In genomic region chr4:67549123-67549522, GRCh38 we compare ENCODE assay signal across 8 cellular contexts. TPM values are rescaled to one million over a fixed set of nuclear protein-coding genes. Genes with fewer than 3 reads are reported as not detected.
DNase-seq lines count a peak whose midpoint lies in the region; ATAC-seq and TF ChIP-seq lines count a peak whose summit lies in the region.

No MANE protein-coding gene starts in this region.

- peaks cover 2% of the 10 kb centered on the region for H3K4me1 ChIP-seq in lower lobe of right lung

- H3K27ac ChIP-seq in lower lobe of right lung (no peak overlapping the region), coronary artery (no peak overlapping the region)

- TF ChIP-seq CTCF in lower lobe of right lung (IDR thresholded peaks at IDR 0.05) (peak; percentile 25), coronary artery (IDR thresholded peaks at IDR 0.05) (no peak)

- H3K36me3 ChIP-seq in lower lobe of right lung = no peaks in the 10 kb centered on the region

- DNase-seq in DMS153 (lab: John Stamatoyannopoulos, UW) = peak; percentile 27
- peak; percentile 30 for DNase-seq in RPMI8226
- DNase-seq in lower lobe of right lung = no peak
- no peak for DNase-seq in activated CD4-positive, alpha-beta T cell treated with anti-CD3 and anti-CD28 coated beads, Interleukin-2, amount 50 U/mL, for 1 hour
- DNase-seq in coronary artery (ENCODE audit: low spot score) = no peak
- no peak for DNase-seq in activated CD4-positive, alpha-beta T cell treated with anti-CD3 and anti-CD28 coated beads, Interleukin-2, amount 50 U/mL, for 4 hours

- intact Hi-C loops in lower lobe of right lung (cut with DNase I) = no loop called here

- no peak overlapping the region for H3K4me3 ChIP-seq in lower lobe of right lung
- H3K4me3 ChIP-seq in coronary artery = no peak overlapping the region

- ATAC-seq in GM19351 (IDR thresholded peaks at IDR 0.05; ENCODE audit: unreplicated experiment) (peak; percentile 25), HG03469 (IDR thresholded peaks at IDR 0.05; ENCODE audit: unreplicated experiment) (peak; percentile 41), lower lobe of right lung (no peak)

- H3K9me3 ChIP-seq in lower lobe of right lung = no peaks in the 10 kb centered on the region

- no peaks in the 10 kb centered on the region for H3K27me3 ChIP-seq in lower lobe of right lung (ENCODE audit: low read depth)

RNA-seq across cellular contexts. Expression of gene CENPC, which starts 3.8 kb away (rescaled TPM):
- total RNA-seq in lower lobe of right lung = 27.4 TPM

RNA-seq across cellular contexts. Expression of gene STAP1, which starts 9.4 kb away (rescaled TPM):
- total RNA-seq in lower lobe of right lung = 3.4 TPM

Comparison
In these comparisons a context has a peak if more than half of its experiments do, and no peak if none do; other contexts are left out.
1. DNase-seq: peak in DMS153 (single experiment) and RPMI8226 (single experiment); none in lower lobe of right lung (single experiment), activated CD4-positive, alpha-beta T cell treated with anti-CD3 and anti-CD28 coated beads, Interleukin-2, amount 50 U/mL, for 1 hour (single experiment), coronary artery (single experiment) and activated CD4-positive, alpha-beta T cell treated with anti-CD3 and anti-CD28 coated beads, Interleukin-2, amount 50 U/mL, for 4 hours (0 of 2).
2. ATAC-seq: peak in GM19351 (single experiment) and HG03469 (single experiment); none in lower lobe of right lung (0 of 2).